ENCODE assay signal across 18 cellular contexts in genomic region chr20:22320245-22320915, GRCh38.
DNase-seq lines count a peak whose midpoint lies in the region; ATAC-seq, FAIRE-seq and TF ChIP-seq lines count a peak whose summit lies in the region.
"Had no signal": no experiment of that assay in that cellular context is flagged by ENCODE, and none has a peak within 500 bp of the region (broad histone marks: within the 10 kb centered on the region; RNA-seq: fewer than 3 reads in every experiment).

No MANE protein-coding gene starts in this region.

- DNase-seq in A549 (ENCODE audit: low read depth in 1 of 2, low spot score in 1 of 2) (no peak), NCI-H526 treated with DMSO at 0.1 percent for 48 hours (lab: John Stamatoyannopoulos, UW) (peak; percentile 52), bronchial epithelial cell (ENCODE audit: low read depth) (peak; percentile 88), foreskin keratinocyte (peak; percentile 80 to 90), T1000 (lab: John Stamatoyannopoulos, UW) (no peak)
- no peak for DNase-seq in activated T-helper 1 cell treated with anti-CD3 and anti-CD28 coated beads, Interleukin-12 subunit alpha, Interleukin-12 subunit beta, Interleukin-2, Interleukin-4 antibody, amounts not matched to agents 30 ng/mL and 10 ng/mL and 1 ng/mL, durations not matched to agents 14 hours and 24 hours and 36 hours (ENCODE audit: low spot score)
- DNase-seq: 8988T; Calu3; CD8-positive, alpha-beta T cell; DMS79 treated with DMSO at 0.1 percent for 48 hours; GF-D8; GOT3; H7; HFFc6 had no signal

- H3K4me2 ChIP-seq in A549: no peak overlapping the region
- H3K4me2 ChIP-seq: BLaER1 treated with 17β-estradiol and CSF1 and Interleukin-3, amounts not matched to agents 10 nM and 100 nM had no signal

- H3K9me3 ChIP-seq in A549: no peaks in the 10 kb centered on the region
- H3K9me3 ChIP-seq: BLaER1 treated with 17β-estradiol and CSF1 and Interleukin-3, amounts not matched to agents 10 nM and 100 nM had no signal

- ATAC-seq in A549 (no peak), foreskin keratinocyte (peak; percentile 95), HG03460 (IDR thresholded peaks at IDR 0.05; ENCODE audit: unreplicated experiment) (no peak)
- ATAC-seq: CD8-positive, alpha-beta T cell; HCT116 had no signal

- WGBS in A549 (ENCODE audit: missing lambda C conversion rate): 43% methylated on average over 3 of the region's 3 CpGs

- POLR2A ChIA-PET in A549 (lab: Yijun Ruan, JAX): no interaction called here

- H3K36me3 Mint-ChIP-seq in activated T-helper 1 cell treated with anti-CD3 and anti-CD28 coated beads, Interleukin-12 subunit alpha, Interleukin-12 subunit beta, Interleukin-2, Interleukin-4 antibody, amounts not matched to agents 30 ng/mL and 10 ng/mL and 1 ng/mL, durations not matched to agents 14 hours and 24 hours and 36 hours (ENCODE audit: low read depth): no peaks in the 10 kb centered on the region
- H3K36me3 Mint-ChIP-seq: CD8-positive, alpha-beta T cell had no signal

- TF ChIP-seq CTCF in A549 (IDR thresholded peaks at IDR 0.05): no peak
- no peak for TF ChIP-seq CTCF in bronchial epithelial cell (IDR thresholded peaks at IDR 0.05; ENCODE audit: insufficient read depth, low read length, severe bottlenecking)
- no peak for TF ChIP-seq CTCF in foreskin keratinocyte (conservative IDR thresholded peaks at IDR 0.05)

- H3K27me3 Mint-ChIP-seq in activated T-helper 1 cell treated with anti-CD3 and anti-CD28 coated beads, Interleukin-12 subunit alpha, Interleukin-12 subunit beta, Interleukin-2, Interleukin-4 antibody, amounts not matched to agents 30 ng/mL and 10 ng/mL and 1 ng/mL, durations not matched to agents 14 hours and 24 hours and 36 hours (ENCODE audit: insufficient read depth): peaks cover 4% of the 10 kb centered on the region

- intact Hi-C loops in activated T-helper 1 cell treated with anti-CD3 and anti-CD28 coated beads, Interleukin-12 subunit alpha, Interleukin-12 subunit beta, Interleukin-2, Interleukin-4 antibody, amounts not matched to agents 30 ng/mL and 10 ng/mL and 1 ng/mL, durations not matched to agents 14 hours and 24 hours and 36 hours (cut with micrococcal nuclease): no loop called here

- no peak for TF ChIP-seq POLR2A in A549 (IDR thresholded peaks at IDR 0.05; ENCODE audit: low read length)

- CTCF ChIA-PET in A549 (lab: Yijun Ruan, JAX): interaction anchor here (0.7 to 1.3 kb wide), 3 partner anchors 14 to 617 kb away, joined by 3 read pairs; no protein-coding TSS in a partner anchor

- H3K27ac ChIP-seq in A549 (no peak overlapping the region), foreskin keratinocyte (no peak overlapping the region)
- H3K27ac ChIP-seq: BLaER1 treated with 17β-estradiol and CSF1 and Interleukin-3, amounts not matched to agents 10 nM and 100 nM had no signal

- no peak for TF ChIP-seq RAD21 in A549 (conservative IDR thresholded peaks at IDR 0.05 in 1 of 2, IDR thresholded peaks at IDR 0.05 in 1 of 2)

- no peaks in the 10 kb centered on the region for H3K36me3 ChIP-seq in bronchial epithelial cell (ENCODE audit: control insufficient read depth, insufficient read depth, low read length)
- H3K36me3 ChIP-seq: BLaER1 treated with 17β-estradiol and CSF1 and Interleukin-3, amounts not matched to agents 10 nM and 100 nM had no signal

- H3K4me1 Mint-ChIP-seq in activated T-helper 1 cell treated with anti-CD3 and anti-CD28 coated beads, Interleukin-12 subunit alpha, Interleukin-12 subunit beta, Interleukin-2, Interleukin-4 antibody, amounts not matched to agents 30 ng/mL and 10 ng/mL and 1 ng/mL, durations not matched to agents 14 hours and 24 hours and 36 hours (ENCODE audit: low read depth): no peaks in the 10 kb centered on the region
- H3K4me1 Mint-ChIP-seq: B cell had no signal

- H3K4me1 ChIP-seq in A549 (no peaks in the 10 kb centered on the region), foreskin keratinocyte (peaks cover 9% of the 10 kb centered on the region)

- no peak overlapping the region for H3K4me3 ChIP-seq in A549
- no peak overlapping the region for H3K4me3 ChIP-seq in bronchial epithelial cell (ENCODE audit: low read depth, low read length)
- H3K4me3 ChIP-seq: BLaER1 treated with 17β-estradiol and CSF1 and Interleukin-3, amounts not matched to agents 10 nM and 100 nM had no signal

- H3K27ac Mint-ChIP-seq in activated T-helper 1 cell treated with anti-CD3 and anti-CD28 coated beads, Interleukin-12 subunit alpha, Interleukin-12 subunit beta, Interleukin-2, Interleukin-4 antibody, amounts not matched to agents 30 ng/mL and 10 ng/mL and 1 ng/mL, durations not matched to agents 14 hours and 24 hours and 36 hours: no peak overlapping the region
- H3K27ac Mint-ChIP-seq: B cell; CD8-positive, alpha-beta T cell; HFFc6 had no signal

- no peak for TF ChIP-seq EP300 in A549 (IDR thresholded peaks at IDR 0.05)

- no peaks in the 10 kb centered on the region for H3K9me3 Mint-ChIP-seq in activated T-helper 1 cell treated with anti-CD3 and anti-CD28 coated beads, Interleukin-12 subunit alpha, Interleukin-12 subunit beta, Interleukin-2, Interleukin-4 antibody, amounts not matched to agents 30 ng/mL and 10 ng/mL and 1 ng/mL, durations not matched to agents 14 hours and 24 hours and 36 hours

- FAIRE-seq in A549 (lab: Jason Lieb, UNC) (peak; percentile 28), bronchial epithelial cell (lab: Jason Lieb, UNC) (no peak)

- H3K4me3 Mint-ChIP-seq in activated T-helper 1 cell treated with anti-CD3 and anti-CD28 coated beads, Interleukin-12 subunit alpha, Interleukin-12 subunit beta, Interleukin-2, Interleukin-4 antibody, amounts not matched to agents 30 ng/mL and 10 ng/mL and 1 ng/mL, durations not matched to agents 14 hours and 24 hours and 36 hours: no peak overlapping the region
- H3K4me3 Mint-ChIP-seq: B cell; CD8-positive, alpha-beta T cell; HFFc6 had no signal

- no peaks in the 10 kb centered on the region for H3K27me3 ChIP-seq in bronchial epithelial cell (ENCODE audit: control insufficient read depth, insufficient read depth, low read length)
- no peaks in the 10 kb centered on the region for H3K27me3 ChIP-seq in foreskin keratinocyte
- H3K27me3 ChIP-seq: BLaER1 treated with 17β-estradiol and CSF1 and Interleukin-3, amounts not matched to agents 10 nM and 100 nM had no signal

TF ChIP-seq in A549, 52 proteins besides CTCF, POLR2A, EP300 and RAD21:
- TF ChIP-seq HOXB5 (CRISPR knock-in tag; IDR thresholded peaks at IDR 0.05) (no peak), MYC (IDR thresholded peaks at IDR 0.05; ENCODE audit: borderline replicate concordance, low read length) (no peak), ATOH8 (CRISPR knock-in tag; IDR thresholded peaks at IDR 0.05; ENCODE audit: low read depth) (no peak), ESRRA (IDR thresholded peaks at IDR 0.05; ENCODE audit: borderline replicate concordance, low read length) (no peak), CHD4 (IDR thresholded peaks at IDR 0.05; ENCODE audit: borderline replicate concordance) (no peak), FOSB (CRISPR knock-in tag; IDR thresholded peaks at IDR 0.05) (no peak), RARB (CRISPR knock-in tag; IDR thresholded peaks at IDR 0.05) (no peak), CBX2 (IDR thresholded peaks at IDR 0.05; ENCODE audit: borderline replicate concordance, low read depth) (no peak), TFCP2L1 (CRISPR knock-in tag; IDR thresholded peaks at IDR 0.05) (no peak), NPAS2 (CRISPR knock-in tag; IDR thresholded peaks at IDR 0.05; ENCODE audit: borderline replicate concordance) (no peak), HES2 (IDR thresholded peaks at IDR 0.05) (no peak), FOXS1 (CRISPR knock-in tag; IDR thresholded peaks at IDR 0.05) (no peak), BHLHE40 (IDR thresholded peaks at IDR 0.05; ENCODE audit: low read depth, low read length) (no peak)

Comparison
In these comparisons a context has a peak if more than half of its experiments do, and no peak if none do; other contexts are left out.
1. DNase-seq: peak in NCI-H526 treated with DMSO at 0.1 percent for 48 hours (single experiment), bronchial epithelial cell (single experiment) and foreskin keratinocyte (2 of 2); none in A549 (0 of 2), activated T-helper 1 cell treated with anti-CD3 and anti-CD28 coated beads, Interleukin-12 subunit alpha, Interleukin-12 subunit beta, Interleukin-2, Interleukin-4 antibody, amounts not matched to agents 30 ng/mL and 10 ng/mL and 1 ng/mL, durations not matched to agents 14 hours and 24 hours and 36 hours (single experiment) and T1000 (single experiment).